9 cellular contexts compared by ENCODE assay signal in genomic region chr5:39420482-39421145, GRCh38. TPM values are rescaled to one million over a fixed set of nuclear protein-coding genes. Genes with fewer than 3 reads are reported as not detected.
DNase-seq lines count a peak whose midpoint lies in the region; ATAC-seq lines count a peak whose summit lies in the region.
"Had no signal": no experiment of that assay in that cellular context is flagged by ENCODE, and none has a peak within 500 bp of the region (broad histone marks: within the 10 kb centered on the region; RNA-seq: fewer than 3 reads in every experiment).

No MANE protein-coding gene starts in this region.

- intact Hi-C loops in left ventricle myocardium superior (cut with micrococcal nuclease) = loop anchor here (5.0 kb wide), 1 partner anchor 107 kb away; no protein-coding TSS in a partner anchor

- H3K4me1 ChIP-seq in adipocyte (ENCODE audit: control insufficient read depth, insufficient read depth, low read length) (peaks cover 72% of the 10 kb centered on the region), rectal smooth muscle tissue (ENCODE audit: control insufficient read depth, insufficient read depth, low read length) (peaks cover 9% of the 10 kb centered on the region)

- peak overlapping the region; percentile 50 for H3K27ac ChIP-seq in rectal smooth muscle tissue (ENCODE audit: low read depth, low read length)

- peaks cover 29% of the 10 kb centered on the region for H3K36me3 ChIP-seq in adipocyte (ENCODE audit: control insufficient read depth, insufficient read depth, low read length, severe bottlenecking)
- H3K36me3 ChIP-seq in rectal smooth muscle tissue (ENCODE audit: control insufficient read depth, insufficient read depth, low read length) = no peaks in the 10 kb centered on the region

- peak overlapping the region; percentile 98 for H3K9ac ChIP-seq in adipocyte (ENCODE audit: low read length)
- no peak overlapping the region for H3K9ac ChIP-seq in rectal smooth muscle tissue (ENCODE audit: low read length)

- DNase-seq in Daoy (ENCODE audit: low read depth) (peak; percentile 76), adipocyte (ENCODE audit: low read depth) (peak; percentile 84), left ventricle myocardium superior (peak; percentile 65), activated T-cell treated with anti-CD3 and anti-CD28 coated beads for 4 hours (no peak), 8988T (no peak), NCI-H82 treated with DMSO at 0.1 percent for 48 hours (lab: John Stamatoyannopoulos, UW; ENCODE audit: unreplicated experiment) (no peak)
- DNase-seq: stimulated activated CD4-positive, alpha-beta T cell treated with anti-CD3 and anti-CD28 coated beads, Interleukin-2, amount 100 ng/mL, for 48 hours had no signal

- ATAC-seq in left ventricle myocardium superior (peak; percentile 55), HG03439 (IDR thresholded peaks at IDR 0.05; ENCODE audit: unreplicated experiment) (no peak)

- H3K4me3 ChIP-seq in adipocyte (ENCODE audit: low read length) = peak overlapping the region; percentile 96
- H3K4me3 ChIP-seq in rectal smooth muscle tissue (ENCODE audit: low read length) = no peak overlapping the region

- H3K9me3 ChIP-seq in adipocyte (ENCODE audit: control insufficient read depth, low read length) = no peaks in the 10 kb centered on the region

- H3K27me3 ChIP-seq in adipocyte (replicated peaks; ENCODE audit: control insufficient read depth, insufficient read depth, low read length) = no peaks in the 10 kb centered on the region
- H3K27me3 ChIP-seq in rectal smooth muscle tissue (ENCODE audit: control insufficient read depth, insufficient read depth, low read length) = no peaks in the 10 kb centered on the region

RNA-seq across cellular contexts. Expression of gene DAB2, which starts 4.2 kb away (rescaled TPM):
- total RNA-seq in Daoy (2014; rRNA removed; shearing (Covaris generic)) = 8.3 and 10.3 TPM in 2 replicates
- 32.4 TPM for total RNA-seq in left ventricle myocardium superior

RNA-seq across cellular contexts. Expression of gene C9, which starts 56.3 kb away (rescaled TPM):
- not detected in 2 replicates for total RNA-seq in Daoy (2014; rRNA removed; shearing (Covaris generic))
- total RNA-seq in left ventricle myocardium superior = not detected

Comparison
In these comparisons a context has a peak if more than half of its experiments do, and no peak if none do; other contexts are left out.
1. DNase-seq: peak in Daoy (single experiment), adipocyte (single experiment) and left ventricle myocardium superior (single experiment); none in activated T-cell treated with anti-CD3 and anti-CD28 coated beads for 4 hours (single experiment), 8988T (single experiment) and NCI-H82 treated with DMSO at 0.1 percent for 48 hours (single experiment).